ENCODE assay signal across 8 cellular contexts in genomic region chr3:192130534-192131132, GRCh38.
DNase-seq lines count a peak whose midpoint lies in the region; ATAC-seq, FAIRE-seq and TF ChIP-seq lines count a peak whose summit lies in the region.

No MANE protein-coding gene starts in this region.

- H3K27ac ChIP-seq in Peyer's patch = no peak overlapping the region
- no peak overlapping the region for H3K27ac ChIP-seq in endothelial cell of umbilical vein (ENCODE audit: insufficient read depth, low read depth, low read length)

- no peaks in the 10 kb centered on the region for H3K4me1 Mint-ChIP-seq in activated CD4-positive, alpha-beta T cell treated with anti-CD3 and anti-CD28 coated beads for 36 hours
- no peaks in the 10 kb centered on the region for H3K4me1 Mint-ChIP-seq in immature natural killer cell

- no peak overlapping the region for H3K4me3 ChIP-seq in Peyer's patch
- no peak overlapping the region for H3K4me3 ChIP-seq in endothelial cell of umbilical vein (replicated peaks in 1 of 3; ENCODE audit: insufficient read depth in 1 of 3, low read depth in 1 of 3, low read length in 3 of 3)

- peak; percentile 35 for DNase-seq in activated CD4-positive, alpha-beta T cell treated with anti-CD3 and anti-CD28 coated beads for 36 hours
- no peak for DNase-seq in activated CD4-positive, alpha-beta T cell treated with anti-CD3 and anti-CD28 coated beads for 1 hour
- DNase-seq in Peyer's patch (peak in 2 of 3 donors; percentile 20 to 63), endothelial cell of umbilical vein (ENCODE audit: low read depth, low spot score) (peak; percentile 61), midbrain (lab: John Stamatoyannopoulos, UW) (peak; percentile 45), immature natural killer cell (no peak)

- no peak overlapping the region for H3K9ac ChIP-seq in endothelial cell of umbilical vein (replicated peaks; ENCODE audit: extremely low read depth, insufficient read depth, low read length)

- no peaks in the 10 kb centered on the region for H4K20me1 ChIP-seq in endothelial cell of umbilical vein (replicated peaks; ENCODE audit: control insufficient read depth, extremely low read depth, insufficient read depth, low read length)

- no peaks in the 10 kb centered on the region for H3K79me2 ChIP-seq in endothelial cell of umbilical vein (ENCODE audit: control insufficient read depth, insufficient read depth, low read length)

- peak; percentile 87 for FAIRE-seq in endothelial cell of umbilical vein (lab: Jason Lieb, UNC)

- no peak overlapping the region for H3K27ac Mint-ChIP-seq in activated CD4-positive, alpha-beta T cell treated with anti-CD3 and anti-CD28 coated beads for 36 hours
- H3K27ac Mint-ChIP-seq in immature natural killer cell = no peak overlapping the region

- CTCF ChIA-PET in activated CD4-positive, alpha-beta T cell treated with anti-CD3 and anti-CD28 coated beads for 36 hours (lab: Charles Lee) = interaction anchor here (0.8 to 1.4 kb wide), 2 partner anchors 9 kb away, joined by 4 read pairs; no protein-coding TSS in a partner anchor
- CTCF ChIA-PET in endothelial cell of umbilical vein (lab: Charles Lee) = interaction anchor here (0.6 to 4.5 kb wide), 8 partner anchors 9 to 313 kb away, joined by 3 to 64 read pairs (median 6); no protein-coding TSS in a partner anchor

- H2AFZ ChIP-seq in endothelial cell of umbilical vein (ENCODE audit: low read depth, low read length) = no peak overlapping the region

- ATAC-seq in activated CD4-positive, alpha-beta T cell treated with anti-CD3 and anti-CD28 coated beads for 36 hours = peak; percentile 53
- ATAC-seq in GM21423 (IDR thresholded peaks at IDR 0.05; ENCODE audit: unreplicated experiment) (peak; percentile 84), HG03565 (IDR thresholded peaks at IDR 0.05; ENCODE audit: unreplicated experiment) (peak; percentile 88)

- intact Hi-C loops in activated CD4-positive, alpha-beta T cell treated with anti-CD3 and anti-CD28 coated beads for 36 hours (cut with DNase I, micrococcal nuclease) = loop anchor here in 1 of 2 experiments (1.0 kb wide), 1 partner anchor 314 kb away; no protein-coding TSS in a partner anchor
- intact Hi-C loops in endothelial cell of umbilical vein (cut with micrococcal nuclease) = loop anchor here (1.0 to 2.0 kb wide), 4 partner anchors 56 to 314 kb away; no protein-coding TSS in a partner anchor

- dilution Hi-C loops in endothelial cell of umbilical vein (cut with MboI; ENCODE audit: extremely low pct_ligation_motif_present, low sequenced_read_pairs) = no loop called here

- no peaks in the 10 kb centered on the region for H3K4me1 ChIP-seq in Peyer's patch
- H3K4me1 ChIP-seq in endothelial cell of umbilical vein (ENCODE audit: control insufficient read depth, extremely low read depth, insufficient read depth, low read length) = no peaks in the 10 kb centered on the region

- H3K27me3 ChIP-seq in Peyer's patch (no peaks in the 10 kb centered on the region), endothelial cell of umbilical vein (ENCODE audit: control insufficient read depth in 2 of 2, insufficient read depth in 2 of 2, low read length in 2 of 2) (no peaks in the 10 kb centered on the region)

- TF ChIP-seq CTCF in Peyer's patch (IDR thresholded peaks at IDR 0.05) = peak in 5 of 6 experiments; percentile 20 to 47 (median 37)
- TF ChIP-seq CTCF in endothelial cell of umbilical vein (IDR thresholded peaks at IDR 0.05; ENCODE audit: extremely low read depth in 1 of 2, insufficient read depth in 1 of 2, low read depth in 1 of 2, low read length in 2 of 2) = peak; percentile 72 to 78

- H3K36me3 ChIP-seq in Peyer's patch = no peaks in the 10 kb centered on the region
- no peaks in the 10 kb centered on the region for H3K36me3 ChIP-seq in endothelial cell of umbilical vein (ENCODE audit: control insufficient read depth in 2 of 2, extremely low read depth in 1 of 2, insufficient read depth in 2 of 2, low read length in 2 of 2)

- no peaks in the 10 kb centered on the region for H3K36me3 Mint-ChIP-seq in activated CD4-positive, alpha-beta T cell treated with anti-CD3 and anti-CD28 coated beads for 36 hours (ENCODE audit: low read depth)
- H3K36me3 Mint-ChIP-seq in immature natural killer cell = peaks cover 0 to 3% (median 0%) of the 10 kb centered on the region in 3 donors

- H3K9me3 Mint-ChIP-seq in activated CD4-positive, alpha-beta T cell treated with anti-CD3 and anti-CD28 coated beads for 36 hours (ENCODE audit: low read depth) = peaks cover 3% of the 10 kb centered on the region
- peaks cover 0 to 46% (median 3%) of the 10 kb centered on the region in 6 donors for H3K9me3 Mint-ChIP-seq in immature natural killer cell

- no peak for TF ChIP-seq POLR2A in Peyer's patch (IDR thresholded peaks at IDR 0.05)
- TF ChIP-seq POLR2A in endothelial cell of umbilical vein (IDR thresholded peaks at IDR 0.05; ENCODE audit: low read depth, low read length) = no peak

- H3K4me3 Mint-ChIP-seq in activated CD4-positive, alpha-beta T cell treated with anti-CD3 and anti-CD28 coated beads for 36 hours = no peak overlapping the region
- no peak overlapping the region for H3K4me3 Mint-ChIP-seq in immature natural killer cell

- no peaks in the 10 kb centered on the region for H3K9me3 ChIP-seq in Peyer's patch
- no peaks in the 10 kb centered on the region for H3K9me3 ChIP-seq in endothelial cell of umbilical vein (replicated peaks; ENCODE audit: control insufficient read depth, insufficient read depth, low read length)

- POLR2A ChIA-PET in activated CD4-positive, alpha-beta T cell treated with anti-CD3 and anti-CD28 coated beads for 36 hours (lab: Charles Lee) = no interaction called here
- POLR2A ChIA-PET in endothelial cell of umbilical vein (lab: Charles Lee) = no interaction called here

- no TSS peak for BruUV-seq in endothelial cell of umbilical vein (replicated peaks; lab: Mats Ljungman, UMichigan)

- H3K4me2 ChIP-seq in endothelial cell of umbilical vein (ENCODE audit: insufficient read depth, low read length) = no peak overlapping the region

- H3K27me3 Mint-ChIP-seq in activated CD4-positive, alpha-beta T cell treated with anti-CD3 and anti-CD28 coated beads for 36 hours = no peaks in the 10 kb centered on the region
- H3K27me3 Mint-ChIP-seq in immature natural killer cell (ENCODE audit: low read depth in 3 of 3) = no peaks in the 10 kb centered on the region

- no peaks in the 10 kb centered on the region for H3K9me1 ChIP-seq in endothelial cell of umbilical vein (replicated peaks; ENCODE audit: control insufficient read depth, extremely low read depth, insufficient read depth, low read length)

TF ChIP-seq in endothelial cell of umbilical vein, 7 proteins besides CTCF, POLR2A, EP300 and RAD21:
- TF ChIP-seq JUN (IDR thresholded peaks at IDR 0.05; ENCODE audit: borderline replicate concordance, insufficient read depth, insufficient read length, low read depth) (no peak), MAX (IDR thresholded peaks at IDR 0.05; ENCODE audit: insufficient read depth, insufficient read length) (no peak), EZH2 (IDR thresholded peaks at IDR 0.05; ENCODE audit: borderline replicate concordance, low read depth, low read length, severe bottlenecking) (no peak), MYC (IDR thresholded peaks at IDR 0.05; ENCODE audit: low read depth, low read length) (no peak), POLR2AphosphoS5 (IDR thresholded peaks at IDR 0.05; ENCODE audit: insufficient read depth, low read depth, low read length) (no peak), GATA2 (IDR thresholded peaks at IDR 0.05; ENCODE audit: insufficient read depth, insufficient read length, low read depth, low read length) (no peak), FOS (IDR thresholded peaks at IDR 0.05; ENCODE audit: borderline replicate concordance, insufficient read depth, low read length) (no peak)

Comparison
In these comparisons a context has a peak if more than half of its experiments do, and no peak if none do; other contexts are left out.
1. DNase-seq: peak in activated CD4-positive, alpha-beta T cell treated with anti-CD3 and anti-CD28 coated beads for 36 hours (single experiment), Peyer's patch (2 of 3), endothelial cell of umbilical vein (single experiment) and midbrain (single experiment); none in activated CD4-positive, alpha-beta T cell treated with anti-CD3 and anti-CD28 coated beads for 1 hour (single experiment) and immature natural killer cell (0 of 3).
2. Peak in every context shown above with its lines, with median percentiles within 50 percentile points of each other: ATAC-seq.